ENCODE assay signal across 8 cellular contexts in genomic region chr1:68120136-68120791, GRCh38.
A peak's percentile ranks its signal among the peaks of the same experiment; 100 is the strongest.
DNase-seq lines count a peak whose midpoint lies in the region; ATAC-seq and TF ChIP-seq lines count a peak whose summit lies in the region.

No MANE protein-coding gene starts in this region.

- POLR2A ChIA-PET in Panc1 (lab: Charles Lee) = no interaction called here

- peak; percentile 32 for DNase-seq in activated naive CD4-positive, alpha-beta T cell treated with anti-CD3 and anti-CD28 coated beads, Interleukin-2, amount 10 ng/mL, durations not matched to agents 7 days and 5 days
- DNase-seq in activated naive CD4-positive, alpha-beta T cell treated with anti-CD3 and anti-CD28 coated beads, Interleukin-2, amount 50 U/mL, for 16 hours = no peak
- DNase-seq in Jurkat, Clone E6-1 (ENCODE audit: low read depth, low spot score) = peak; percentile 47
- peak; percentile 75 for DNase-seq in Panc1 (ENCODE audit: low read depth, low spot score)
- no peak for DNase-seq in chondrocyte (ENCODE audit: low spot score)
- DNase-seq in testis = peak; percentile 75

- H3K27ac Mint-ChIP-seq in activated naive CD4-positive, alpha-beta T cell treated with anti-CD3 and anti-CD28 coated beads, Interleukin-2, amount 10 ng/mL, durations not matched to agents 7 days and 5 days = no peak overlapping the region
- H3K27ac Mint-ChIP-seq in chondrocyte (ENCODE audit: unreplicated experiment) = no peak overlapping the region

- H3K9me3 Mint-ChIP-seq in activated naive CD4-positive, alpha-beta T cell treated with anti-CD3 and anti-CD28 coated beads, Interleukin-2, amount 10 ng/mL, durations not matched to agents 7 days and 5 days = no peaks in the 10 kb centered on the region
- H3K9me3 Mint-ChIP-seq in chondrocyte (ENCODE audit: low read depth) = no peaks in the 10 kb centered on the region

- TF ChIP-seq POLR2A in testis (IDR thresholded peaks at IDR 0.05) = no peak

- H3K36me3 Mint-ChIP-seq in activated naive CD4-positive, alpha-beta T cell treated with anti-CD3 and anti-CD28 coated beads, Interleukin-2, amount 10 ng/mL, durations not matched to agents 7 days and 5 days = no peaks in the 10 kb centered on the region
- peaks cover 2% of the 10 kb centered on the region for H3K36me3 Mint-ChIP-seq in chondrocyte (ENCODE audit: low read depth)

- peak; percentile 84 for TF ChIP-seq CTCF in Panc1 (IDR thresholded peaks at IDR 0.05)
- peak; percentile 96 for TF ChIP-seq CTCF in chondrocyte (IDR thresholded peaks at IDR 0.05)
- TF ChIP-seq CTCF in liver (IDR thresholded peaks at IDR 0.05; ENCODE audit: low read depth, low read length, missing input control) = peak; percentile 83
- peak; percentile 84 to 94 (median 86) for TF ChIP-seq CTCF in testis (IDR thresholded peaks at IDR 0.05)

- WGBS in liver = 35% methylated on average over 7 of the region's 7 CpGs
- WGBS in testis, 2 donors = 40 to 42% methylated on average over 7 of the region's 7 CpGs

- no peak overlapping the region for H3K4me3 Mint-ChIP-seq in activated naive CD4-positive, alpha-beta T cell treated with anti-CD3 and anti-CD28 coated beads, Interleukin-2, amount 10 ng/mL, durations not matched to agents 7 days and 5 days
- no peak overlapping the region for H3K4me3 Mint-ChIP-seq in chondrocyte (ENCODE audit: unreplicated experiment)

- ATAC-seq in GM21723 (IDR thresholded peaks at IDR 0.05; ENCODE audit: unreplicated experiment) (peak; percentile 76), Panc1 (peak; percentile 78)

- H3K36me3 ChIP-seq in Panc1 (ENCODE audit: control insufficient read depth, insufficient read depth, low read length) = no peaks in the 10 kb centered on the region
- peaks cover 0 to 2% (median 0%) of the 10 kb centered on the region in 4 donors for H3K36me3 ChIP-seq in liver (ENCODE audit: control insufficient read depth in 4 of 4, insufficient read depth in 3 of 4, low read depth in 1 of 4, low read length in 3 of 4)
- H3K36me3 ChIP-seq in testis (ENCODE audit: low read depth, missing control alignments) = no peaks in the 10 kb centered on the region

- peaks cover 3% of the 10 kb centered on the region for H3K27me3 Mint-ChIP-seq in activated naive CD4-positive, alpha-beta T cell treated with anti-CD3 and anti-CD28 coated beads, Interleukin-2, amount 10 ng/mL, durations not matched to agents 7 days and 5 days
- H3K27me3 Mint-ChIP-seq in chondrocyte (ENCODE audit: low read depth) = no peaks in the 10 kb centered on the region

- no peaks in the 10 kb centered on the region; the same call in 1 of the 2 replicates for H3K4me1 ChIP-seq in Panc1 (ENCODE audit: control insufficient read depth, insufficient read depth, low read length)
- H3K4me1 ChIP-seq in liver (ENCODE audit: control insufficient read depth in 4 of 4, insufficient read depth in 4 of 4, low read length in 3 of 4) = peaks cover 0 to 8% (median 0%) of the 10 kb centered on the region in 4 donors
- H3K4me1 ChIP-seq in testis = no peaks in the 10 kb centered on the region

- CTCF ChIA-PET in activated naive CD4-positive, alpha-beta T cell treated with anti-CD3 and anti-CD28 coated beads, Interleukin-2, amount 10 ng/mL, durations not matched to agents 7 days and 5 days (lab: Charles Lee) = interaction anchor here (0.8 to 2.8 kb wide), 18 partner anchors 8 to 1618 kb away, joined by 3 to 28 read pairs (median 4); partner anchors contain the start of gene WLS
- CTCF ChIA-PET in Panc1 (lab: Charles Lee) = interaction anchor here (0.6 to 2.5 kb wide), 6 partner anchors 112 to 337 kb away, joined by 3 to 29 read pairs (median 6); partner anchors contain the start of gene WLS

- H3K4me3 ChIP-seq in Jurkat, Clone E6-1 (ENCODE audit: low read length) = no peak overlapping the region
- H3K4me3 ChIP-seq in Panc1 (ENCODE audit: low read depth in 2 of 2, low read length in 2 of 2) = no peak overlapping the region
- no peak overlapping the region for H3K4me3 ChIP-seq in liver (ENCODE audit: low read depth in 1 of 3, low read length in 3 of 3)
- H3K4me3 ChIP-seq in testis = no peak overlapping the region

- BruUV-seq in Panc1 (replicated peaks; lab: Mats Ljungman, UMichigan) = no TSS peak

- in situ Hi-C loops in Panc1 (cut with HindIII; ENCODE audit: low pct_unique_long_range_greater_than_20kb, low sequenced_read_pairs) = no loop called here

- H3K27ac ChIP-seq in Panc1 (ENCODE audit: low read length) (no peak overlapping the region), liver (ENCODE audit: low read depth in 1 of 2, low read length in 2 of 2) (no peak overlapping the region), testis (peak overlapping the region in 1 of 2 donors; percentile 14)

- H3K4me1 Mint-ChIP-seq in activated naive CD4-positive, alpha-beta T cell treated with anti-CD3 and anti-CD28 coated beads, Interleukin-2, amount 10 ng/mL, durations not matched to agents 7 days and 5 days = no peaks in the 10 kb centered on the region
- H3K4me1 Mint-ChIP-seq in chondrocyte (ENCODE audit: low read depth) = peaks cover 25% of the 10 kb centered on the region

- no peaks in the 10 kb centered on the region for H3K27me3 ChIP-seq in Panc1 (ENCODE audit: control insufficient read depth, insufficient read depth, low read length)
- H3K27me3 ChIP-seq in liver (ENCODE audit: control insufficient read depth in 4 of 4, insufficient read depth in 4 of 4, low read length in 3 of 4) = no peaks in the 10 kb centered on the region
- H3K27me3 ChIP-seq in testis = no peaks in the 10 kb centered on the region

- H3K9me3 ChIP-seq in Panc1 (ENCODE audit: control insufficient read depth, insufficient read depth, low read depth, low read length) (no peaks in the 10 kb centered on the region), liver (ENCODE audit: control insufficient read depth in 4 of 4, low read length in 3 of 4) (no peaks in the 10 kb centered on the region), testis (no peaks in the 10 kb centered on the region)

- intact Hi-C loops in Panc1 (cut with micrococcal nuclease; ENCODE audit: unreplicated experiment) (loop anchor here (1.0 to 2.0 kb wide), 2 partner anchors 201 to 223 kb away; no protein-coding TSS in a partner anchor), testis (cut with DNase I; ENCODE audit: low total_unique reads) (no loop called here)

- peak; percentile 99 for TF ChIP-seq RAD21 in liver (IDR thresholded peaks at IDR 0.05)

- no peak overlapping the region for H3K9ac ChIP-seq in liver (ENCODE audit: low read depth in 1 of 2, low read length in 2 of 2)

TF ChIP-seq in liver, 16 proteins besides CTCF, POLR2A, EP300 and RAD21:
- TF ChIP-seq EGR1 (IDR thresholded peaks at IDR 0.05; ENCODE audit: low read depth in 2 of 2) (no peak), MAX (IDR thresholded peaks at IDR 0.05) (no peak), HNF4G (IDR thresholded peaks at IDR 0.05) (no peak), FOXA1 (IDR thresholded peaks at IDR 0.05) (no peak), SP1 (IDR thresholded peaks at IDR 0.05) (no peak), ZBTB33 (IDR thresholded peaks at IDR 0.05) (no peak), FOXA2 (IDR thresholded peaks at IDR 0.05) (no peak), RXRA (IDR thresholded peaks at IDR 0.05) (peak; percentile 28 to 39), NR2F2 (IDR thresholded peaks at IDR 0.05) (peak; percentile 57)

Comparison
In these comparisons a context has a peak if more than half of its experiments do, and no peak if none do; other contexts are left out.
1. DNase-seq: peak in activated naive CD4-positive, alpha-beta T cell treated with anti-CD3 and anti-CD28 coated beads, Interleukin-2, amount 10 ng/mL, durations not matched to agents 7 days and 5 days (single experiment), Jurkat, Clone E6-1 (single experiment), Panc1 (single experiment) and testis (single experiment); none in activated naive CD4-positive, alpha-beta T cell treated with anti-CD3 and anti-CD28 coated beads, Interleukin-2, amount 50 U/mL, for 16 hours (single experiment) and chondrocyte (single experiment).
2. Peak in every context shown above with its lines, with median percentiles within 50 percentile points of each other: CTCF ChIP-seq.